In the genomic region with DNA sequence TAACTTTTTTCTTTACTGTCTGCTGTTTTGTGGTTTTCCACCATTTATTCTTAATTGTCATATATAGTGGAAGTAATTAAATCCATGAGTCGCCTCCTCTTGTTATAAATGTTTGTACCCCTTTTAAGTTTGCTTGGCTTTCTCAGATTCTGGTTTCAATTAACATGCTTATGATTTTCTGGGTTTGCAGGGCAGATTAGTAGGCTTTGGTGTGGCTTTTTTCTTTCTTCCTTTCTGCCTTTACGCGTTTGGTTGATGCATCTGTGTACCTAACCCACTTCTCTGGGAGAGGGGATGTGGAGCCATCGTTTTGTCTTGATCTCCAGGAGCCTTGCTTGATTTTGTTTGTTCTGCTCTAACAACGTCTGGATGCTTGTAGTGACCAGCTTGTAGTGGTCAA, we compare ENCODE assay signal across 25 cellular contexts.
DNase-seq lines count a peak whose midpoint lies in the region; ATAC-seq and TF ChIP-seq lines count a peak whose summit lies in the region.
"Had no signal": no experiment of that assay in that cellular context is flagged by ENCODE, and none has a peak within 500 bp of the region (broad histone marks: within the 10 kb centered on the region; RNA-seq: fewer than 3 reads in every experiment).

No MANE protein-coding gene starts in this region.

- no peaks in the 10 kb centered on the region for H3K27me3 ChIP-seq in CD8-positive, alpha-beta T cell (ENCODE audit: insufficient read depth, low read length)

- no peak overlapping the region for H3K4me3 ChIP-seq in CD8-positive, alpha-beta T cell (ENCODE audit: low read depth, low read length)
- H3K4me3 ChIP-seq: coronary artery, lung had no signal

- peaks cover 79% of the 10 kb centered on the region for H3K4me1 ChIP-seq in CD8-positive, alpha-beta T cell (ENCODE audit: insufficient read depth, low read length)

- no peak overlapping the region for H3K27ac Mint-ChIP-seq in activated CD4-positive, alpha-beta T cell treated with anti-CD3 and anti-CD28 coated beads, Interleukin-2, amount 10 ng/mL, durations not matched to agents 24 days and 14 days
- H3K27ac Mint-ChIP-seq in CD8-positive, alpha-beta T cell: peak overlapping the region; percentile 25
- peak overlapping the region; percentile 51 for H3K27ac Mint-ChIP-seq in activated CD8-positive, alpha-beta T cell treated with anti-CD3 and anti-CD28 coated beads, Interleukin-2, amount 10 ng/mL, durations not matched to agents 7 days and 5 days
- peak overlapping the region; percentile 7 to 34 for H3K27ac Mint-ChIP-seq in natural killer cell treated with Interleukin-12 subunit alpha and Interleukin-12 subunit beta and Interleukin-15 and Interleukin-18, amount 100 ng/mL, for 72 hours
- H3K27ac Mint-ChIP-seq: activated B cell treated with CpG ODN at 0.5 μM for 24 hours; nephron; stimulated activated effector memory CD8-positive, alpha-beta T cell treated with anti-CD3 and anti-CD28 coated beads, Interleukin-12 subunit alpha, Interleukin-12 subunit beta, amount 100 ng/mL, for 72 hours; type B pancreatic cell had no signal

- CTCF ChIA-PET in CD8-positive, alpha-beta T cell (lab: Charles Lee): no interaction called here
- CTCF ChIA-PET in activated CD8-positive, alpha-beta T cell treated with anti-CD3 and anti-CD28 coated beads, Interleukin-2, amount 10 ng/mL, durations not matched to agents 7 days and 5 days (lab: Charles Lee): interaction anchor here (1.0 kb wide), 1 partner anchor 94 kb away, joined by 3 read pairs; no protein-coding TSS in a partner anchor

- H3K36me3 ChIP-seq in CD8-positive, alpha-beta T cell (ENCODE audit: insufficient read depth, low read length): no peaks in the 10 kb centered on the region

- H3K4me3 Mint-ChIP-seq in activated CD4-positive, alpha-beta T cell treated with anti-CD3 and anti-CD28 coated beads, Interleukin-2, amount 10 ng/mL, durations not matched to agents 24 days and 14 days: peak overlapping the region; percentile 52
- peak overlapping the region; percentile 17 for H3K4me3 Mint-ChIP-seq in CD8-positive, alpha-beta T cell
- H3K4me3 Mint-ChIP-seq in activated CD8-positive, alpha-beta T cell treated with anti-CD3 and anti-CD28 coated beads, Interleukin-2, amount 10 ng/mL, durations not matched to agents 7 days and 5 days: no peak overlapping the region
- H3K4me3 Mint-ChIP-seq in natural killer cell treated with Interleukin-12 subunit alpha and Interleukin-12 subunit beta and Interleukin-15 and Interleukin-18, amount 100 ng/mL, for 72 hours: no peak overlapping the region
- H3K4me3 Mint-ChIP-seq: activated B cell treated with CpG ODN at 0.5 μM for 24 hours; nephron; stimulated activated effector memory CD8-positive, alpha-beta T cell treated with anti-CD3 and anti-CD28 coated beads, Interleukin-12 subunit alpha, Interleukin-12 subunit beta, amount 100 ng/mL, for 72 hours; type B pancreatic cell had no signal

- no peak for ATAC-seq in CD8-positive, alpha-beta T cell
- ATAC-seq in activated CD8-positive, alpha-beta T cell treated with anti-CD3 and anti-CD28 coated beads, Interleukin-2, amount 10 ng/mL, durations not matched to agents 7 days and 5 days: peak; percentile 58
- no peak for ATAC-seq in natural killer cell treated with Interleukin-12 subunit alpha and Interleukin-12 subunit beta and Interleukin-15 and Interleukin-18, amount 100 ng/mL, for 72 hours
- ATAC-seq in GM21737 (IDR thresholded peaks at IDR 0.05; ENCODE audit: unreplicated experiment): no peak
- ATAC-seq: stimulated activated effector memory CD8-positive, alpha-beta T cell treated with anti-CD3 and anti-CD28 coated beads, Interleukin-12 subunit alpha, Interleukin-12 subunit beta, amount 100 ng/mL, for 72 hours had no signal

- H3K9me3 ChIP-seq in CD8-positive, alpha-beta T cell (ENCODE audit: low read length): no peaks in the 10 kb centered on the region

- peaks cover 32% of the 10 kb centered on the region for H3K36me3 Mint-ChIP-seq in activated CD4-positive, alpha-beta T cell treated with anti-CD3 and anti-CD28 coated beads, Interleukin-2, amount 10 ng/mL, durations not matched to agents 24 days and 14 days (ENCODE audit: low read depth)
- H3K36me3 Mint-ChIP-seq in CD8-positive, alpha-beta T cell: no peaks in the 10 kb centered on the region
- H3K36me3 Mint-ChIP-seq in activated CD8-positive, alpha-beta T cell treated with anti-CD3 and anti-CD28 coated beads, Interleukin-2, amount 10 ng/mL, durations not matched to agents 7 days and 5 days (ENCODE audit: low read depth): peaks cover 17% of the 10 kb centered on the region
- H3K36me3 Mint-ChIP-seq in natural killer cell treated with Interleukin-12 subunit alpha and Interleukin-12 subunit beta and Interleukin-15 and Interleukin-18, amount 100 ng/mL, for 72 hours: no peaks in the 10 kb centered on the region

- intact Hi-C loops in activated CD4-positive, alpha-beta T cell treated with anti-CD3 and anti-CD28 coated beads, Interleukin-2, amount 10 ng/mL, durations not matched to agents 24 days and 14 days (cut with micrococcal nuclease): no loop called here
- intact Hi-C loops in CD8-positive, alpha-beta T cell (cut with DNase I, micrococcal nuclease): loop anchor here in 1 of 2 experiments (2.0 kb wide), 1 partner anchor 18 kb away; no protein-coding TSS in a partner anchor

- H3K27me3 Mint-ChIP-seq in activated CD4-positive, alpha-beta T cell treated with anti-CD3 and anti-CD28 coated beads, Interleukin-2, amount 10 ng/mL, durations not matched to agents 24 days and 14 days: no peaks in the 10 kb centered on the region
- H3K27me3 Mint-ChIP-seq in CD8-positive, alpha-beta T cell (ENCODE audit: low read depth): no peaks in the 10 kb centered on the region
- no peaks in the 10 kb centered on the region for H3K27me3 Mint-ChIP-seq in activated CD8-positive, alpha-beta T cell treated with anti-CD3 and anti-CD28 coated beads, Interleukin-2, amount 10 ng/mL, durations not matched to agents 7 days and 5 days (ENCODE audit: low read depth)
- no peaks in the 10 kb centered on the region for H3K27me3 Mint-ChIP-seq in natural killer cell treated with Interleukin-12 subunit alpha and Interleukin-12 subunit beta and Interleukin-15 and Interleukin-18, amount 100 ng/mL, for 72 hours
- H3K27me3 Mint-ChIP-seq: activated B cell treated with CpG ODN at 0.5 μM for 24 hours; CD4-positive, alpha-beta memory T cell; type B pancreatic cell had no signal

- peaks cover 55% of the 10 kb centered on the region for H3K4me1 Mint-ChIP-seq in activated CD4-positive, alpha-beta T cell treated with anti-CD3 and anti-CD28 coated beads, Interleukin-2, amount 10 ng/mL, durations not matched to agents 24 days and 14 days
- H3K4me1 Mint-ChIP-seq in CD8-positive, alpha-beta T cell (ENCODE audit: low read depth): peaks cover 83% of the 10 kb centered on the region
- peaks cover 72% of the 10 kb centered on the region for H3K4me1 Mint-ChIP-seq in activated CD8-positive, alpha-beta T cell treated with anti-CD3 and anti-CD28 coated beads, Interleukin-2, amount 10 ng/mL, durations not matched to agents 7 days and 5 days (ENCODE audit: low read depth)
- peaks cover 58 to 60% of the 10 kb centered on the region in 2 donors for H3K4me1 Mint-ChIP-seq in natural killer cell treated with Interleukin-12 subunit alpha and Interleukin-12 subunit beta and Interleukin-15 and Interleukin-18, amount 100 ng/mL, for 72 hours (ENCODE audit: low read depth in 2 of 2)

- no peak overlapping the region for H3K27ac ChIP-seq in CD8-positive, alpha-beta T cell (ENCODE audit: low read depth, low read length)
- H3K27ac ChIP-seq: coronary artery had no signal

- no peak for DNase-seq in activated CD4-positive, alpha-beta T cell treated with anti-CD3 and anti-CD28 coated beads, Interleukin-2, amount 10 ng/mL, durations not matched to agents 24 days and 14 days
- no peak for DNase-seq in activated CD4-positive, alpha-beta T cell treated with anti-CD3 and anti-CD28 coated beads for 48 hours
- DNase-seq in CD8-positive, alpha-beta T cell: no peak
- DNase-seq in activated CD8-positive, alpha-beta T cell treated with anti-CD3 and anti-CD28 coated beads, Interleukin-2, amount 10 ng/mL, durations not matched to agents 7 days and 5 days: no peak
- no peak for DNase-seq in natural killer cell treated with Interleukin-12 subunit alpha and Interleukin-12 subunit beta and Interleukin-15 and Interleukin-18, amount 100 ng/mL, for 72 hours (ENCODE audit: low spot score)
- DNase-seq in NCI-H446 treated with DMSO at 0.1 percent for 48 hours (lab: John Stamatoyannopoulos, UW): no peak
- no peak for DNase-seq in 8988T
- DNase-seq: activated B cell treated with CpG ODN at 0.5 μM for 24 hours; activated CD8-positive, alpha-beta memory T cell treated with anti-CD3 and anti-CD28 coated beads for 24 hours; caudate nucleus; CD4-positive, alpha-beta memory T cell; effector CD8-positive, alpha-beta T cell; H7; hippocampal formation; KBM-7; NCI-H1105; NCI-H187; stimulated activated CD4-positive, alpha-beta T cell treated with anti-CD3 and anti-CD28 coated beads, Interleukin-15, amount 100 ng/mL, for 24 hours; substantia nigra had no signal

- no peak for TF ChIP-seq CTCF in CD8-positive, alpha-beta T cell (IDR thresholded peaks at IDR 0.05)

- no peaks in the 10 kb centered on the region for H3K9me3 Mint-ChIP-seq in activated CD4-positive, alpha-beta T cell treated with anti-CD3 and anti-CD28 coated beads, Interleukin-2, amount 10 ng/mL, durations not matched to agents 24 days and 14 days
- H3K9me3 Mint-ChIP-seq in CD8-positive, alpha-beta T cell: no peaks in the 10 kb centered on the region
- no peaks in the 10 kb centered on the region for H3K9me3 Mint-ChIP-seq in activated CD8-positive, alpha-beta T cell treated with anti-CD3 and anti-CD28 coated beads, Interleukin-2, amount 10 ng/mL, durations not matched to agents 7 days and 5 days (ENCODE audit: insufficient read depth)
- H3K9me3 Mint-ChIP-seq in natural killer cell treated with Interleukin-12 subunit alpha and Interleukin-12 subunit beta and Interleukin-15 and Interleukin-18, amount 100 ng/mL, for 72 hours: no peaks in the 10 kb centered on the region
- H3K9me3 Mint-ChIP-seq: activated B cell treated with CpG ODN at 0.5 μM for 24 hours; CD4-positive, alpha-beta memory T cell; nephron; stimulated activated effector memory CD8-positive, alpha-beta T cell treated with anti-CD3 and anti-CD28 coated beads, Interleukin-12 subunit alpha, Interleukin-12 subunit beta, amount 100 ng/mL, for 72 hours; type B pancreatic cell had no signal

- POLR2A ChIA-PET in CD8-positive, alpha-beta T cell (lab: Charles Lee): no interaction called here
- POLR2A ChIA-PET in activated CD8-positive, alpha-beta T cell treated with anti-CD3 and anti-CD28 coated beads, Interleukin-2, amount 10 ng/mL, durations not matched to agents 7 days and 5 days (lab: Charles Lee): interaction anchor here (0.6 kb wide), 1 partner anchor 71 kb away, joined by 3 read pairs; no protein-coding TSS in a partner anchor

Comparison
In these comparisons a context has a peak if more than half of its experiments do, and no peak if none do; other contexts are left out.
1. H3K4me3 Mint-ChIP-seq: peak in activated CD4-positive, alpha-beta T cell treated with anti-CD3 and anti-CD28 coated beads, Interleukin-2, amount 10 ng/mL, durations not matched to agents 24 days and 14 days (single experiment) and CD8-positive, alpha-beta T cell (single experiment); none in activated CD8-positive, alpha-beta T cell treated with anti-CD3 and anti-CD28 coated beads, Interleukin-2, amount 10 ng/mL, durations not matched to agents 7 days and 5 days (single experiment) and natural killer cell treated with Interleukin-12 subunit alpha and Interleukin-12 subunit beta and Interleukin-15 and Interleukin-18, amount 100 ng/mL, for 72 hours (single experiment).